ENCODE assay signal across 29 cellular contexts in the genomic region with DNA sequence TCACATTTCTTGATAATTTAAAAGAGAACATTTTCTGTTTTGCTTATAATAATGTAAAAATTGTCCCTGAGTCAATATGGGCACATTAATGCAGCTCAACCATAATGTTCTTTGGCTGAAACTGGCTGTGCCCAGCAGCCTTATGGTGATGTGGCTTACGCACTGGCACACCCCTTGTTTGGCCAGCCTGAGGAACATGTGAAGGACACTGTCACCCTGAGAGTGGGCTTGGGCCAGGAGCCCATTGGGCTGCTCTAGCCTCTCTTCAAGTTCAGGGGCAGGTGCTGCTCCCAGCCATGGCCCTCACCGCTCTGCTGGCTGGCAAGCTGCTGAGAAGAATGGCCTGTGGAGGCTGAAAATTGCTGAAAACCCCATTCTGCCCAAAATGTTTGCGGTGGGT. TPM values are rescaled to one million over a fixed set of nuclear protein-coding genes. Genes with fewer than 3 reads are reported as not detected.
DNase-seq lines count a peak whose midpoint lies in the region; ATAC-seq and TF ChIP-seq lines count a peak whose summit lies in the region.
"Had no signal": no experiment of that assay in that cellular context is flagged by ENCODE, and none has a peak within 500 bp of the region (broad histone marks: within the 10 kb centered on the region; RNA-seq: fewer than 3 reads in every experiment).

No MANE protein-coding gene starts in this region.

- H3K23me2 ChIP-seq in H9 (ENCODE audit: insufficient read length, low read depth, low read length, poor library complexity, severe bottlenecking), result no peaks in the 10 kb centered on the region

- H3K4ac ChIP-seq in H9 (ENCODE audit: low read depth, low read length), result no peak overlapping the region

- ATAC-seq in RWPE2 (ENCODE audit: low read depth) (no peak), HG02623 (IDR thresholded peaks at IDR 0.05; ENCODE audit: unreplicated experiment) (no peak), GM18873 (IDR thresholded peaks at IDR 0.05; ENCODE audit: low FRiP score, unreplicated experiment) (no peak)
- ATAC-seq: activated naive CD4-positive, alpha-beta T cell treated with anti-CD3 and anti-CD28 coated beads, Interleukin-2, amount 50 U/mL, for 72 hours; left lobe of liver had no signal

- H4K91ac ChIP-seq in H9 (ENCODE audit: insufficient read length, low read depth, low read length), result no peak overlapping the region

- H4K8ac ChIP-seq in H9 (replicated peaks; ENCODE audit: insufficient read length, low read depth, low read length), result no peak overlapping the region

- H3K4me1 ChIP-seq in RWPE2 (ENCODE audit: insufficient read depth, poor library complexity, severe bottlenecking) (peaks cover 7% of the 10 kb centered on the region), esophagus muscularis mucosa (peaks cover 8 to 21% (median 11%) of the 10 kb centered on the region in 4 donors), neutrophil (ENCODE audit: control insufficient read depth in 1 of 2, insufficient read depth in 1 of 2, low read depth in 1 of 2, low read length in 1 of 2) (peaks cover 30 to 31% of the 10 kb centered on the region in 2 experiments), H9 (ENCODE audit: insufficient read depth, low read length) (no peaks in the 10 kb centered on the region)

- H3K9me3 Mint-ChIP-seq in CD14-positive monocyte (no peaks in the 10 kb centered on the region), H9 (no peaks in the 10 kb centered on the region)
- H3K9me3 Mint-ChIP-seq: activated CD4-positive, alpha-beta T cell treated with anti-CD3 and anti-CD28 coated beads, Interleukin-2, amount 10 ng/mL, durations not matched to agents 24 days and 14 days; activated naive CD4-positive, alpha-beta T cell treated with anti-CD3 and anti-CD28 coated beads, Interleukin-2, amount 50 U/mL, for 72 hours; CD4-positive, CD25-positive, alpha-beta regulatory T cell; naive thymus-derived CD4-positive, alpha-beta T cell had no signal

- H2BK15ac ChIP-seq in H9 (ENCODE audit: low read depth, low read length), result no peak overlapping the region

- intact Hi-C loops in CD14-positive monocyte (cut with micrococcal nuclease), result no loop called here
- intact Hi-C loops in esophagus muscularis mucosa (cut with DNase I), result loop anchor here (5.0 kb wide), 1 partner anchor 78 kb away; no protein-coding TSS in a partner anchor

- no peak overlapping the region for H3K56ac ChIP-seq in H9 (ENCODE audit: insufficient read length, low read depth, low read length)

- no peak overlapping the region for H2BK5ac ChIP-seq in H9 (ENCODE audit: insufficient read length, low read length)

- 89% methylated on average over 2 of the region's 3 CpGs for WGBS in esophagus muscularis mucosa
- WGBS in H9 (ENCODE audit: extremely low coverage, insufficient read length, low lambda C conversion rate), result no CpG with 5 or more reads among the region's 3 CpGs

- H3T11ph ChIP-seq in H9 (ENCODE audit: low read length), result no peak overlapping the region

- no peak overlapping the region for H3K9ac ChIP-seq in H9 (ENCODE audit: extremely low read depth, insufficient read length, low read length)

- H3K4me1 Mint-ChIP-seq in CD14-positive monocyte (peaks cover 72% of the 10 kb centered on the region), H9 (no peaks in the 10 kb centered on the region)
- H3K4me1 Mint-ChIP-seq: mesothelial cell of epicardium had no signal

- TF ChIP-seq CTCF in CD14-positive monocyte (IDR thresholded peaks at IDR 0.05) (no peak), RWPE2 (IDR thresholded peaks at IDR 0.05; ENCODE audit: poor library complexity, severe bottlenecking) (no peak), esophagus muscularis mucosa (IDR thresholded peaks at IDR 0.05) (no peak), neutrophil (IDR thresholded peaks at IDR 0.05) (no peak), H9 (conservative IDR thresholded peaks at IDR 0.05) (no peak)

- H2BK20ac ChIP-seq in H9 (ENCODE audit: low read depth, low read length, poor library complexity, severe bottlenecking), result no peak overlapping the region

- TF ChIP-seq EP300 in esophagus muscularis mucosa (IDR thresholded peaks at IDR 0.05), result no peak

- no peaks in the 10 kb centered on the region for H3K79me2 ChIP-seq in H9 (ENCODE audit: insufficient read depth, low read length)

- no peak overlapping the region for H3K18ac ChIP-seq in H9 (ENCODE audit: insufficient read length, low read depth, low read length)

- H3K36me3 ChIP-seq in RWPE2 (ENCODE audit: low read depth), result no peaks in the 10 kb centered on the region
- no peaks in the 10 kb centered on the region for H3K36me3 ChIP-seq in esophagus muscularis mucosa
- H3K36me3 ChIP-seq in neutrophil, result no peaks in the 10 kb centered on the region
- H3K36me3 ChIP-seq: MG63, suprapubic skin, upper lobe of right lung had no signal

- no peaks in the 10 kb centered on the region for H3K79me1 ChIP-seq in H9 (ENCODE audit: insufficient read depth, low read depth, low read length, poor library complexity, severe bottlenecking)

- peak overlapping the region; percentile 67 for H3K27ac ChIP-seq in RWPE2 (ENCODE audit: poor library complexity, severe bottlenecking)
- peak overlapping the region; percentile 4 to 57 (median 55) for H3K27ac ChIP-seq in esophagus muscularis mucosa (replicated peaks in 1 of 4)
- peak overlapping the region; percentile 81 for H3K27ac ChIP-seq in neutrophil
- no peak overlapping the region for H3K27ac ChIP-seq in H9 (ENCODE audit: insufficient read length, low read depth, low read length)
- H3K27ac ChIP-seq: suprapubic skin, upper lobe of right lung had no signal

- H3K23ac ChIP-seq in H9 (ENCODE audit: insufficient read length, low read depth, low read length), result no peak overlapping the region

- H3K27me3 Mint-ChIP-seq in CD14-positive monocyte (ENCODE audit: low read depth in 3 of 3) (peaks cover 0 to 1% (median 0%) of the 10 kb centered on the region in 3 donors), H9 (ENCODE audit: low read depth) (no peaks in the 10 kb centered on the region; the same call in 1 of the 2 replicates)
- H3K27me3 Mint-ChIP-seq: activated CD4-positive, alpha-beta T cell treated with anti-CD3 and anti-CD28 coated beads, Interleukin-2, amount 10 ng/mL, durations not matched to agents 24 days and 14 days; CD4-positive, CD25-positive, alpha-beta regulatory T cell; naive thymus-derived CD4-positive, alpha-beta T cell had no signal

- H2BK120ac ChIP-seq in H9 (ENCODE audit: low read depth, low read length, poor library complexity, severe bottlenecking), result no peak overlapping the region

- H3K4me3 Mint-ChIP-seq in CD14-positive monocyte (no peak overlapping the region), H9 (no peak overlapping the region)
- H3K4me3 Mint-ChIP-seq: activated CD4-positive, alpha-beta T cell treated with anti-CD3 and anti-CD28 coated beads, Interleukin-2, amount 10 ng/mL, durations not matched to agents 24 days and 14 days; CD4-positive, CD25-positive, alpha-beta regulatory T cell; mesothelial cell of epicardium; naive thymus-derived CD4-positive, alpha-beta T cell had no signal

- no peak overlapping the region for H3K4me2 ChIP-seq in H9 (ENCODE audit: insufficient read depth, insufficient read length, low read length)

- H3K4me3 ChIP-seq in RWPE2 (ENCODE audit: severe bottlenecking) (no peak overlapping the region), esophagus muscularis mucosa (no peak overlapping the region), neutrophil (ENCODE audit: low read depth in 1 of 2, low read length in 1 of 2) (no peak overlapping the region)
- H3K4me3 ChIP-seq: MG63, skin epidermis, suprapubic skin, upper lobe of right lung had no signal

- H3K36me3 Mint-ChIP-seq in CD14-positive monocyte, result no peaks in the 10 kb centered on the region
- no peaks in the 10 kb centered on the region for H3K36me3 Mint-ChIP-seq in H9 (ENCODE audit: insufficient read depth in 1 of 3, low read depth in 3 of 3)
- H3K36me3 Mint-ChIP-seq: activated naive CD4-positive, alpha-beta T cell treated with anti-CD3 and anti-CD28 coated beads, Interleukin-2, amount 50 U/mL, for 72 hours; CD4-positive, CD25-positive, alpha-beta regulatory T cell had no signal

- H2AK5ac ChIP-seq in H9 (ENCODE audit: insufficient read length, low read length), result no peak overlapping the region

- H3K14ac ChIP-seq in H9 (ENCODE audit: insufficient read depth, low read length), result no peak overlapping the region

- H3K27ac Mint-ChIP-seq in CD14-positive monocyte (peak overlapping the region; percentile 86 to 96 (median 93)), H9 (no peak overlapping the region)
- H3K27ac Mint-ChIP-seq: activated CD4-positive, alpha-beta T cell treated with anti-CD3 and anti-CD28 coated beads, Interleukin-2, amount 10 ng/mL, durations not matched to agents 24 days and 14 days; activated naive CD4-positive, alpha-beta T cell treated with anti-CD3 and anti-CD28 coated beads, Interleukin-2, amount 50 U/mL, for 72 hours; CD4-positive, CD25-positive, alpha-beta regulatory T cell; mesothelial cell of epicardium; naive thymus-derived CD4-positive, alpha-beta T cell had no signal

- H2AFZ ChIP-seq in H9 (ENCODE audit: low read length), result no peak overlapping the region

- H3K9me3 ChIP-seq in RWPE2 (ENCODE audit: severe bottlenecking) (no peaks in the 10 kb centered on the region), esophagus muscularis mucosa (no peaks in the 10 kb centered on the region), neutrophil (no peaks in the 10 kb centered on the region), H9 (ENCODE audit: control insufficient read depth, low read depth, low read length) (no peaks in the 10 kb centered on the region)
- H3K9me3 ChIP-seq: suprapubic skin, upper lobe of right lung had no signal

- no peaks in the 10 kb centered on the region for H3K27me3 ChIP-seq in RWPE2 (ENCODE audit: insufficient read depth, poor library complexity, severe bottlenecking)
- H3K27me3 ChIP-seq in esophagus muscularis mucosa, result no peaks in the 10 kb centered on the region
- no peaks in the 10 kb centered on the region for H3K27me3 ChIP-seq in neutrophil
- H3K27me3 ChIP-seq in H9 (ENCODE audit: insufficient read depth, low read length), result no peaks in the 10 kb centered on the region; the same call in 1 of the 2 replicates
- H3K27me3 ChIP-seq: MG63, suprapubic skin, upper lobe of right lung had no signal

- no peak for TF ChIP-seq POLR2A in esophagus muscularis mucosa (IDR thresholded peaks at IDR 0.05; ENCODE audit: low read depth)

- H4K5ac ChIP-seq in H9 (ENCODE audit: insufficient read length, low read depth, low read length), result no peak overlapping the region

- DNase-seq in CD14-positive monocyte (ENCODE audit: low spot score) (no peak), RWPE2 (ENCODE audit: low spot score) (no peak), esophagus muscularis mucosa (ENCODE audit: extremely low spot score) (peak; percentile 62), H9 (no peak), NCI-H1436 (lab: John Stamatoyannopoulos, UW) (no peak)
- DNase-seq: activated CD4-positive, alpha-beta T cell treated with anti-CD3 and anti-CD28 coated beads, Interleukin-2, amount 10 ng/mL, durations not matched to agents 24 days and 14 days; amygdala; Calu3; CD4-positive, CD25-positive, alpha-beta regulatory T cell; DMS79; GOT3; KBM-7; MG63; naive thymus-derived CD4-positive, alpha-beta T cell; NCI-H1105 treated with DMSO at 0.1 percent for 48 hours; NCI-H1930; NCI-H2171 treated with DMSO at 0.1 percent for 48 hours; NCI-H510A treated with DMSO at 0.1 percent for 48 hours; stimulated activated naive CD4-positive, alpha-beta T cell treated with Interleukin-2 at 50 U/mL for 16 hours; T1000; upper lobe of right lung had no signal

- H2BK12ac ChIP-seq in H9 (ENCODE audit: insufficient read length, low read depth, low read length), result no peak overlapping the region

- H4K20me1 ChIP-seq in H9 (ENCODE audit: control insufficient read depth, insufficient read depth, insufficient read length), result no peaks in the 10 kb centered on the region

RNA-seq across cellular contexts. Expression of a gene that starts 37.5 kb away (rescaled TPM):
- 100 to 1,000 TPM; 331 to 341 TPM for polyA plus RNA-seq in CD14-positive monocyte
- total RNA-seq in esophagus muscularis mucosa (100 to 1,000 TPM; 283 to 500 (median 345) TPM), H9 (2021) (61.2 and 66.8 TPM in 2 replicates)

Comparison
In these comparisons a context has a peak if more than half of its experiments do, and no peak if none do; other contexts are left out.
1. H3K27ac Mint-ChIP-seq: peak in CD14-positive monocyte (7 of 7); none in H9 (0 of 3).